In genomic region chrX:43958529-43958928, GRCh38 we compare ENCODE assay signal across 9 cellular contexts. TPM values are rescaled to one million over a fixed set of nuclear protein-coding genes. Genes with fewer than 3 reads are reported as not detected.
DNase-seq lines count a peak whose midpoint lies in the region; ATAC-seq and TF ChIP-seq lines count a peak whose summit lies in the region.
"Had no signal": no experiment of that assay in that cellular context is flagged by ENCODE, and none has a peak within 500 bp of the region (broad histone marks: within the 10 kb centered on the region; RNA-seq: fewer than 3 reads in every experiment).

No MANE protein-coding gene starts in this region.

- H4K5ac ChIP-seq in IMR-90 (ENCODE audit: low read depth, low read length) = no peak overlapping the region

- no peaks in the 10 kb centered on the region for H4K20me1 ChIP-seq in IMR-90 (ENCODE audit: insufficient read depth, low read length)

- H3K4me2 ChIP-seq in IMR-90 (ENCODE audit: low read depth, low read length) = no peak overlapping the region

- no peak overlapping the region for H2BK120ac ChIP-seq in IMR-90 (ENCODE audit: low read depth, low read length)

- no peak overlapping the region for H3K9ac ChIP-seq in IMR-90 (ENCODE audit: low read depth, low read length)

- ATAC-seq in CD4-positive, alpha-beta T cell (ENCODE audit: poor library complexity) = peak; percentile 73
- ATAC-seq in GM18861 (IDR thresholded peaks at IDR 0.05; ENCODE audit: unreplicated experiment) (peak; percentile 86), IMR-90 (ENCODE audit: low read depth) (peak; percentile 98), GM21723 (IDR thresholded peaks at IDR 0.05; ENCODE audit: unreplicated experiment) (no peak)
- ATAC-seq in stimulated activated naive B cell treated with anti-CD40 and anti-IgM and Interleukin-4, amounts not matched to agents 10 μg/mL and 1 μg/mL and 100 μg/mL, for 72 hours (replicated peaks) = peak; percentile 68 to 87

- TF ChIP-seq POLR2A in IMR-90 (IDR thresholded peaks at IDR 0.05; ENCODE audit: low read depth, low read length) = no peak; the same call in 1 of the 2 replicates

- H3K27ac ChIP-seq in CD4-positive, alpha-beta T cell (ENCODE audit: low read depth, low read length) = no peak overlapping the region
- H3K27ac ChIP-seq in IMR-90 (ENCODE audit: insufficient read depth, low read length) (no peak overlapping the region), brain microvascular endothelial cell (no peak overlapping the region)

- POLR2A ChIA-PET in CD4-positive, alpha-beta T cell (lab: Charles Lee) = interaction anchor here (0.9 to 1.0 kb wide), 2 partner anchors 286 to 914 kb away, joined by 3 to 6 read pairs; partner anchors contain the start of gene KDM6A
- POLR2A ChIA-PET in IMR-90 (lab: Charles Lee; ENCODE audit: unreplicated experiment) = no interaction called here

- no peaks in the 10 kb centered on the region for H3K27me3 ChIP-seq in CD4-positive, alpha-beta T cell (ENCODE audit: control insufficient read depth, insufficient read depth, low read length)
- H3K27me3 ChIP-seq in IMR-90 (ENCODE audit: control insufficient read depth, insufficient read depth, low read length) = peaks cover 7% of the 10 kb centered on the region
- no peaks in the 10 kb centered on the region for H3K27me3 ChIP-seq in brain microvascular endothelial cell (replicated peaks)

- peaks cover 6% of the 10 kb centered on the region for H3K4me1 Mint-ChIP-seq in CD4-positive, alpha-beta T cell (ENCODE audit: low read depth)
- peaks cover 4% of the 10 kb centered on the region in 2 donors for H3K4me1 Mint-ChIP-seq in immature natural killer cell
- H3K4me1 Mint-ChIP-seq in stimulated activated naive B cell treated with anti-CD40 and anti-IgM and Interleukin-4, amounts not matched to agents 10 μg/mL and 1 μg/mL and 100 μg/mL, for 72 hours = peaks cover 5 to 7% of the 10 kb centered on the region in 2 donors

- no peak overlapping the region for H3K14ac ChIP-seq in IMR-90 (replicated peaks; ENCODE audit: low read depth, low read length)

- no peak overlapping the region for H2AFZ ChIP-seq in IMR-90 (replicated peaks; ENCODE audit: low read length, poor library complexity)

- H3K9me3 Mint-ChIP-seq in CD4-positive, alpha-beta T cell = no peaks in the 10 kb centered on the region
- H3K9me3 Mint-ChIP-seq in immature natural killer cell = peaks cover 0 to 1% (median 0%) of the 10 kb centered on the region in 6 donors
- H3K9me3 Mint-ChIP-seq in stimulated activated naive B cell treated with anti-CD40 and anti-IgM and Interleukin-4, amounts not matched to agents 10 μg/mL and 1 μg/mL and 100 μg/mL, for 72 hours = peaks cover 2 to 5% of the 10 kb centered on the region in 2 donors

- no peak overlapping the region for H2BK20ac ChIP-seq in IMR-90 (ENCODE audit: low read depth, low read length)

- peaks cover 6% of the 10 kb centered on the region for H3K27me3 Mint-ChIP-seq in CD4-positive, alpha-beta T cell
- peaks cover 2 to 4% (median 3%) of the 10 kb centered on the region in 3 donors for H3K27me3 Mint-ChIP-seq in immature natural killer cell (ENCODE audit: low read depth in 3 of 3)
- peaks cover 6 to 33% of the 10 kb centered on the region in 2 donors for H3K27me3 Mint-ChIP-seq in stimulated activated naive B cell treated with anti-CD40 and anti-IgM and Interleukin-4, amounts not matched to agents 10 μg/mL and 1 μg/mL and 100 μg/mL, for 72 hours

- no CpG with 5 or more reads among the region's 6 CpGs for WGBS in IMR-90 (ENCODE audit: extremely low coverage in 2 of 2, insufficient read length in 1 of 2), 2 experiments

- no TSS peak for BruUV-seq in IMR-90 (replicated peaks; lab: Mats Ljungman, UMichigan)

- H3K18ac ChIP-seq in IMR-90 (ENCODE audit: low read depth, low read length) = no peak overlapping the region

- no peaks in the 10 kb centered on the region for H3K36me3 Mint-ChIP-seq in CD4-positive, alpha-beta T cell (ENCODE audit: low read depth)
- no peaks in the 10 kb centered on the region for H3K36me3 Mint-ChIP-seq in immature natural killer cell
- H3K36me3 Mint-ChIP-seq in stimulated activated naive B cell treated with anti-CD40 and anti-IgM and Interleukin-4, amounts not matched to agents 10 μg/mL and 1 μg/mL and 100 μg/mL, for 72 hours = no peaks in the 10 kb centered on the region

- no peak overlapping the region for H4K8ac ChIP-seq in IMR-90 (ENCODE audit: low read depth in 2 of 2, low read length in 2 of 2)

- no peaks in the 10 kb centered on the region for H3K9me3 ChIP-seq in CD4-positive, alpha-beta T cell (ENCODE audit: control insufficient read depth, low read length)
- H3K9me3 ChIP-seq in IMR-90 (ENCODE audit: control insufficient read depth, insufficient read depth, low read length) = no peaks in the 10 kb centered on the region

- TF ChIP-seq CTCF in CD4-positive, alpha-beta T cell (IDR thresholded peaks at IDR 0.05) = peak; percentile 77
- TF ChIP-seq CTCF in IMR-90 (conservative IDR thresholded peaks at IDR 0.05; ENCODE audit: low read depth, low read length) = peak; percentile 95
- peak; percentile 76 for TF ChIP-seq CTCF in brain microvascular endothelial cell (IDR thresholded peaks at IDR 0.05; ENCODE audit: low read depth, low read length, missing control alignments)

- no peak overlapping the region for H2AK5ac ChIP-seq in IMR-90 (ENCODE audit: low read depth, low read length)

- no peak overlapping the region for H3K23ac ChIP-seq in IMR-90 (ENCODE audit: low read depth, low read length)

- dilution Hi-C loops in IMR-90 (cut with HindIII; ENCODE audit: low sequenced_read_pairs, unreplicated experiment) = no loop called here

- no peak overlapping the region for H3K56ac ChIP-seq in IMR-90 (ENCODE audit: extremely low read depth, insufficient read depth, low read length)

- H3K4me3 ChIP-seq in IMR-90 (ENCODE audit: insufficient read depth, low read depth, low read length) (no peak overlapping the region), brain microvascular endothelial cell (ENCODE audit: low read depth, low read length) (no peak overlapping the region)

- H3K4me3 Mint-ChIP-seq in CD4-positive, alpha-beta T cell = no peak overlapping the region
- H3K4me3 Mint-ChIP-seq in immature natural killer cell = peak overlapping the region in 2 of 5 donors; percentile 3 to 10
- H3K4me3 Mint-ChIP-seq in stimulated activated naive B cell treated with anti-CD40 and anti-IgM and Interleukin-4, amounts not matched to agents 10 μg/mL and 1 μg/mL and 100 μg/mL, for 72 hours = no peak overlapping the region

- H3K4me1 ChIP-seq in IMR-90 (ENCODE audit: control insufficient read depth, insufficient read depth, low read length) = no peaks in the 10 kb centered on the region

- no peaks in the 10 kb centered on the region for H3K9me1 ChIP-seq in IMR-90 (ENCODE audit: insufficient read depth, low read length)

- H2BK15ac ChIP-seq in IMR-90 (ENCODE audit: low read depth, low read length) = no peak overlapping the region

- H3K36me3 ChIP-seq in IMR-90 (ENCODE audit: control insufficient read depth, insufficient read depth, low read length) (no peaks in the 10 kb centered on the region), brain microvascular endothelial cell (replicated peaks) (no peaks in the 10 kb centered on the region)

- H3K27ac Mint-ChIP-seq in CD4-positive, alpha-beta T cell = no peak overlapping the region
- H3K27ac Mint-ChIP-seq in immature natural killer cell = peak overlapping the region in 1 of 6 donors; percentile 24
- H3K27ac Mint-ChIP-seq in stimulated activated naive B cell treated with anti-CD40 and anti-IgM and Interleukin-4, amounts not matched to agents 10 μg/mL and 1 μg/mL and 100 μg/mL, for 72 hours = no peak overlapping the region

- peak in 1 of 10 experiments; percentile 6 for DNase-seq in CD4-positive, alpha-beta T cell
- peak; percentile 83 for DNase-seq in IMR-90
- peak; percentile 67 for DNase-seq in NOMO-1 treated with DMSO at 0.1 percent for 48 hours (lab: John Stamatoyannopoulos, UW; ENCODE audit: unreplicated experiment)
- DNase-seq in brain microvascular endothelial cell = peak; percentile 74
- DNase-seq in immature natural killer cell = peak; percentile 47 to 62 (median 57)
- DNase-seq in stimulated activated naive B cell treated with anti-CD40 and anti-IgM and Interleukin-4, amounts not matched to agents 10 μg/mL and 1 μg/mL and 100 μg/mL, for 72 hours = peak; percentile 2

- no peak overlapping the region for H3K4ac ChIP-seq in IMR-90 (ENCODE audit: low read depth, low read length)

- no peak overlapping the region for H2BK5ac ChIP-seq in IMR-90 (ENCODE audit: low read depth, low read length, poor library complexity, severe bottlenecking)

- intact Hi-C loops in CD4-positive, alpha-beta T cell (cut with DNase I, micrococcal nuclease) = loop anchor here (1.0 to 10.0 kb wide), 10 partner anchors 64 to 1126 kb away; partner anchors contain the start of gene FUNDC1 (in 1 of the 2)
- intact Hi-C loops in IMR-90 (cut with micrococcal nuclease) = loop anchor here (1.0 to 10.0 kb wide), 5 partner anchors 286 to 1229 kb away; partner anchors contain the start of genes FUNDC1 and KDM6A

- no peaks in the 10 kb centered on the region for H3K79me1 ChIP-seq in IMR-90 (ENCODE audit: low read depth in 1 of 2, low read length in 2 of 2)

- peak; percentile 91 for TF ChIP-seq RAD21 in IMR-90 (IDR thresholded peaks at IDR 0.05; ENCODE audit: low read length)

- CTCF ChIA-PET in CD4-positive, alpha-beta T cell (lab: Charles Lee) = interaction anchor here (0.6 to 1.2 kb wide), 8 partner anchors 9 to 580 kb away, joined by 3 to 7 read pairs (median 4); no protein-coding TSS in a partner anchor
- CTCF ChIA-PET in IMR-90 (lab: Yijun Ruan, JAX) = interaction anchor here (1.2 kb wide), 3 partner anchors 16 to 285 kb away, joined by 3 to 8 read pairs (median 3); no protein-coding TSS in a partner anchor

- H2AK9ac ChIP-seq in IMR-90 (replicated peaks; ENCODE audit: low read depth, low read length, poor library complexity) = no peak overlapping the region

- H4K91ac ChIP-seq in IMR-90 (ENCODE audit: insufficient read depth, low read depth, low read length) = no peak overlapping the region

- in situ Hi-C loops in IMR-90 (cut with MboI; ENCODE audit: low sequenced_read_pairs) (loop anchor here (5.0 to 25.0 kb wide), 3 partner anchors 279 to 1229 kb away; no protein-coding TSS in a partner anchor), brain microvascular endothelial cell (cut with HindIII; ENCODE audit: low pct_ligation_motif_present, low sequenced_read_pairs) (no loop called here)

TF ChIP-seq in IMR-90, 13 proteins besides CTCF, POLR2A, EP300 and RAD21:
- TF ChIP-seq MAZ (IDR thresholded peaks at IDR 0.05; ENCODE audit: borderline replicate concordance, low read depth, low read length) (no peak), SMC3 (IDR thresholded peaks at IDR 0.05; ENCODE audit: low read depth, low read length) (peak; percentile 80)

RNA-seq across cellular contexts. Expression of gene NDP, which starts 14.7 kb away (rescaled TPM):
- not detected for total RNA-seq in CD4-positive, alpha-beta T cell
- 0.28 and 0.36 TPM in 2 replicates for total RNA-seq in IMR-90 (2012; rRNA removed)
- 0.39 TPM in 2 replicates for polyA plus RNA-seq in IMR-90 (2012; rRNA removed)
- 0.23 TPM in 1 of 2 replicates, not detected in the other for polyA plus RNA-seq in IMR-90 (2012; cell fraction: cytosol; rRNA removed)
- 0.05 TPM in 2 replicates for polyA plus RNA-seq in IMR-90 (2012; cell fraction: nucleus; rRNA removed; ENCODE audit: low replicate concordance)
- not detected for polyA plus RNA-seq in immature natural killer cell
- total RNA-seq: T-helper 2 cell treated with Interferon-gamma antibody and Interleukin-4, amounts not matched to agents 100 ng/mL and 5 ng/mL, for 36 hours had no signal
